Comparison of ENCODE assay signal across 9 cellular contexts in the genomic region with DNA sequence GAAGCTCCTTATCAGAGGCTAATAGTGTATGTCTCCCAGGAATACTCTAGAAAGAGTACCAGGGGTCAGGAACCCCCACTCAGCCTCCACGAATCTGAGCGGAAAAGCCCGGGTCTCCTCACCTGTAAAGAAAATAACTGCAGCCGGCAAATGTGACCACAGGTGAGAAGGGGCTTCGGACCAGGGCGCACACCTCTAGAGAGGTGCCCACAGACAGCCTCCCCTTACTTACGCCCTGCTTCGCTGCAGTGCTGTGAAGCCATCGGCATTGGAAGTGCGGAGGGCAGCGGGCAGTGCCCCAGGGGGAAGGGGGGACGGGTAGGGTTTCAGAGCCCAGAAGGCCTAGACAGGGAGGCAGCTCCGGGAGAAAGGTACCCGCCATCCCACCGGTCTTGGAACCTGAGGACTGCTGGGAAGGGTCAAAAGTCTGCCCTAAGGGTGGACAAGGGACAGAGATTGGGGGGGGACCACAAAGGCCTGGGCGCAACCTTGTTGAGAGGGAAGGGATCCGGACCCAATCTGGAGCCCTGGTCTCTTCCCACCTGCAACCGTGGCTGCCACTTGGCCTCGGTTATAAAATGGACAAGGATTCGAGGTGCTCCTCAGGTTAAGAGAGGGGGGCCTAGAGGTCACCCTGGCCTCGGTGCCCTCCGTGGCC. TPM values are rescaled to one million over a fixed set of nuclear protein-coding genes. Genes with fewer than 3 reads are reported as not detected.
DNase-seq lines count a peak whose midpoint lies in the region; ATAC-seq and TF ChIP-seq lines count a peak whose summit lies in the region.
"Had no signal": no experiment of that assay in that cellular context is flagged by ENCODE, and none has a peak within 500 bp of the region (broad histone marks: within the 10 kb centered on the region; RNA-seq: fewer than 3 reads in every experiment).

No MANE protein-coding gene starts in this region.

- peak overlapping the region; percentile 42 for H3K4me3 Mint-ChIP-seq in endothelial cell (ENCODE audit: unreplicated experiment)
- H3K4me3 Mint-ChIP-seq in nephron, result peak overlapping the region; percentile 62 to 70 (median 68)

- no peaks in the 10 kb centered on the region for H3K9me3 ChIP-seq in MG63

- no peak for ATAC-seq in omental fat pad (ENCODE audit: low FRiP score)

- H3K4me3 ChIP-seq in AG04449 (ENCODE audit: low read depth, low read length) (peak overlapping the region; percentile 73), MG63 (peak overlapping the region; percentile 82)

- H3K4me1 Mint-ChIP-seq in endothelial cell (ENCODE audit: unreplicated experiment) (peaks cover 44% of the 10 kb centered on the region), nephron (peaks cover 7% of the 10 kb centered on the region)

- H3K9me3 Mint-ChIP-seq in endothelial cell (ENCODE audit: unreplicated experiment) (no peaks in the 10 kb centered on the region), nephron (no peaks in the 10 kb centered on the region)

- CTCF ChIA-PET in AG04449 (lab: Yijun Ruan, JAX), result interaction anchor here (1.4 to 8.1 kb wide), 4 partner anchors 8 to 68 kb away, joined by 3 to 122 read pairs (median 32); no protein-coding TSS in a partner anchor

- H3K36me3 Mint-ChIP-seq in endothelial cell (ENCODE audit: low read depth, unreplicated experiment) (no peaks in the 10 kb centered on the region), nephron (ENCODE audit: low read depth) (no peaks in the 10 kb centered on the region)

- POLR2A ChIA-PET in AG04449 (lab: Yijun Ruan, JAX), result interaction anchor here (0.9 kb wide), 1 partner anchor 24 kb away, joined by 3 read pairs; no protein-coding TSS in a partner anchor

- no peak for DNase-seq in AG04449 (ENCODE audit: low read depth, low spot score)
- no peak for DNase-seq in MG63
- no peak for DNase-seq in endothelial cell (ENCODE audit: low spot score)
- no peak for DNase-seq in GDM1 (lab: John Stamatoyannopoulos, UW)
- DNase-seq in omental fat pad (ENCODE audit: low spot score), result no peak
- DNase-seq in HuH-7 (ENCODE audit: low spot score), result no peak
- no peak for DNase-seq in mesenteric fat pad (ENCODE audit: low spot score)
- DNase-seq: DMS79 had no signal

- H3K27me3 Mint-ChIP-seq in endothelial cell (ENCODE audit: unreplicated experiment) (peaks cover 4% of the 10 kb centered on the region), nephron (ENCODE audit: low read depth) (peaks cover 80% of the 10 kb centered on the region)

- no peaks in the 10 kb centered on the region for H3K27me3 ChIP-seq in MG63

- peaks cover 4% of the 10 kb centered on the region for H3K36me3 ChIP-seq in MG63

- H3K27ac Mint-ChIP-seq in endothelial cell (ENCODE audit: unreplicated experiment), result no peak overlapping the region
- H3K27ac Mint-ChIP-seq in nephron, result no peak overlapping the region

- TF ChIP-seq CTCF in AG04449 (IDR thresholded peaks at IDR 0.05; ENCODE audit: insufficient read depth, low read length, missing control alignments), result no peak
- TF ChIP-seq CTCF in endothelial cell (IDR thresholded peaks at IDR 0.05; ENCODE audit: unreplicated experiment), result no peak
- no peak for TF ChIP-seq CTCF in nephron (IDR thresholded peaks at IDR 0.05; ENCODE audit: unreplicated experiment in 3 of 3)
- no peak for TF ChIP-seq CTCF in omental fat pad (IDR thresholded peaks at IDR 0.05)

RNA-seq across cellular contexts. Expression of gene STEAP3, which starts 0.6 kb away (rescaled TPM):
- 7.6 and 8.1 TPM in 2 replicates for total RNA-seq in MG63 (2014; rRNA removed; shearing (Covaris generic); ENCODE audit: low replicate concordance)
- 17.9 TPM for total RNA-seq in endothelial cell (ENCODE audit: unreplicated experiment)
- 10 to 100 TPM in 3 of 4 donors, 1 to 10 TPM in 1; 9.4 to 22.4 (median 16.3) TPM for total RNA-seq in omental fat pad
- total RNA-seq in mesenteric fat pad, result 15.2 TPM
